Comparison of ENCODE assay signal across 15 cellular contexts in genomic region chr1:30374400-30375070, GRCh38.
A peak's percentile ranks its signal among the peaks of the same experiment; 100 is the strongest.
DNase-seq lines count a peak whose midpoint lies in the region; ATAC-seq and TF ChIP-seq lines count a peak whose summit lies in the region.
"Had no signal": no experiment of that assay in that cellular context is flagged by ENCODE, and none has a peak within 500 bp of the region (broad histone marks: within the 10 kb centered on the region; RNA-seq: fewer than 3 reads in every experiment).

No MANE protein-coding gene starts in this region.

- H3K23ac ChIP-seq in neuronal stem cell (ENCODE audit: low read depth, low read length, poor library complexity) = no peak overlapping the region

- H3K27ac Mint-ChIP-seq in activated naive CD8-positive, alpha-beta T cell treated with anti-CD3 and anti-CD28 coated beads, Interleukin-2, amount 10 ng/mL, durations not matched to agents 7 days and 5 days = no peak overlapping the region
- no peak overlapping the region for H3K27ac Mint-ChIP-seq in activated naive CD8-positive, alpha-beta T cell treated with anti-CD3 and anti-CD28 coated beads for 36 hours
- H3K27ac Mint-ChIP-seq in endodermal cell = no peak overlapping the region

- H3K27ac ChIP-seq in endodermal cell (ENCODE audit: low read depth, low read length) (no peak overlapping the region), neuronal stem cell (replicated peaks; ENCODE audit: low read length) (no peak overlapping the region)
- H3K27ac ChIP-seq: C4-2B had no signal

- peak overlapping the region; percentile 25 for H2BK15ac ChIP-seq in neuronal stem cell (ENCODE audit: low read length)

- no peaks in the 10 kb centered on the region for H3K9me3 Mint-ChIP-seq in activated naive CD8-positive, alpha-beta T cell treated with anti-CD3 and anti-CD28 coated beads, Interleukin-2, amount 10 ng/mL, durations not matched to agents 7 days and 5 days
- H3K9me3 Mint-ChIP-seq in activated naive CD8-positive, alpha-beta T cell treated with anti-CD3 and anti-CD28 coated beads for 36 hours = no peaks in the 10 kb centered on the region
- no peaks in the 10 kb centered on the region for H3K9me3 Mint-ChIP-seq in endodermal cell

- H3K9me3 ChIP-seq in endodermal cell (ENCODE audit: control insufficient read depth, low read length) = no peaks in the 10 kb centered on the region
- H3K9me3 ChIP-seq in neuronal stem cell (replicated peaks in 1 of 2; ENCODE audit: control insufficient read depth in 2 of 2, insufficient read depth in 1 of 2, low read depth in 1 of 2, low read length in 2 of 2) = no peaks in the 10 kb centered on the region

- POLR2A ChIA-PET in activated naive CD8-positive, alpha-beta T cell treated with anti-CD3 and anti-CD28 coated beads, Interleukin-2, amount 10 ng/mL, durations not matched to agents 7 days and 5 days (lab: Charles Lee) = no interaction called here

- no peak overlapping the region for H4K91ac ChIP-seq in neuronal stem cell (ENCODE audit: low read depth, low read length, poor library complexity)

- no peak overlapping the region for H3K4ac ChIP-seq in neuronal stem cell (ENCODE audit: low read length)

- ATAC-seq in activated naive CD8-positive, alpha-beta T cell treated with anti-CD3 and anti-CD28 coated beads, Interleukin-2, amount 10 ng/mL, durations not matched to agents 7 days and 5 days (ENCODE audit: low read depth) = no peak
- no peak for ATAC-seq in GM19395 (IDR thresholded peaks at IDR 0.05; ENCODE audit: unreplicated experiment)
- no peak for ATAC-seq in HG02884 (IDR thresholded peaks at IDR 0.05; ENCODE audit: unreplicated experiment)

- no peak overlapping the region for H3K4me3 Mint-ChIP-seq in activated naive CD8-positive, alpha-beta T cell treated with anti-CD3 and anti-CD28 coated beads, Interleukin-2, amount 10 ng/mL, durations not matched to agents 7 days and 5 days
- no peak overlapping the region for H3K4me3 Mint-ChIP-seq in activated naive CD8-positive, alpha-beta T cell treated with anti-CD3 and anti-CD28 coated beads for 36 hours
- no peak overlapping the region for H3K4me3 Mint-ChIP-seq in endodermal cell

- peaks cover 3% of the 10 kb centered on the region for H3K4me1 ChIP-seq in endodermal cell (ENCODE audit: control insufficient read depth, insufficient read depth, low read length)
- peaks cover 0 to 21% of the 10 kb centered on the region in 2 donors for H3K4me1 ChIP-seq in neuronal stem cell (ENCODE audit: control insufficient read depth in 2 of 2, insufficient read depth in 1 of 2, low read depth in 1 of 2, low read length in 2 of 2)

- H3K4me1 Mint-ChIP-seq in activated naive CD8-positive, alpha-beta T cell treated with anti-CD3 and anti-CD28 coated beads, Interleukin-2, amount 10 ng/mL, durations not matched to agents 7 days and 5 days = no peaks in the 10 kb centered on the region
- H3K4me1 Mint-ChIP-seq in activated naive CD8-positive, alpha-beta T cell treated with anti-CD3 and anti-CD28 coated beads for 36 hours = no peaks in the 10 kb centered on the region
- H3K4me1 Mint-ChIP-seq in endodermal cell = peaks cover 30% of the 10 kb centered on the region

- no peak overlapping the region for H2BK12ac ChIP-seq in neuronal stem cell (ENCODE audit: low read length)

- H2AK5ac ChIP-seq in neuronal stem cell (ENCODE audit: low read depth, low read length) = peak overlapping the region; percentile 22

- no peak overlapping the region for H3K18ac ChIP-seq in neuronal stem cell (ENCODE audit: low read length)

- H3K27me3 Mint-ChIP-seq in activated naive CD8-positive, alpha-beta T cell treated with anti-CD3 and anti-CD28 coated beads, Interleukin-2, amount 10 ng/mL, durations not matched to agents 7 days and 5 days = peaks cover 3% of the 10 kb centered on the region
- peaks cover 11% of the 10 kb centered on the region for H3K27me3 Mint-ChIP-seq in activated naive CD8-positive, alpha-beta T cell treated with anti-CD3 and anti-CD28 coated beads for 36 hours
- H3K27me3 Mint-ChIP-seq in endodermal cell (ENCODE audit: insufficient read depth) = no peaks in the 10 kb centered on the region

- H3K14ac ChIP-seq in neuronal stem cell (ENCODE audit: low read length) = no peak overlapping the region

- no peak overlapping the region for H2BK5ac ChIP-seq in neuronal stem cell (ENCODE audit: low read length)

- no peak for TF ChIP-seq CTCF in endodermal cell (conservative IDR thresholded peaks at IDR 0.05)
- no peak for TF ChIP-seq CTCF in GM20000 (IDR thresholded peaks at IDR 0.05; ENCODE audit: extremely low read depth, missing control alignments)

- 94 to 98% methylated on average over 11 to 20 of the region's 20 CpGs for WGBS in endodermal cell (ENCODE audit: insufficient coverage in 1 of 2, insufficient read length in 1 of 2), 2 experiments
- WGBS in neuronal stem cell (ENCODE audit: extremely low coverage in 2 of 2, insufficient read length in 2 of 2, insufficient replicate concordance in 1 of 2), 2 donors = no CpG with 5 or more reads among the region's 20 CpGs

- H3K9ac ChIP-seq in endodermal cell (ENCODE audit: extremely low read depth, low read length, poor library complexity, severe bottlenecking) (no peak overlapping the region), neuronal stem cell (ENCODE audit: low read depth, low read length, poor library complexity) (no peak overlapping the region)

- no peak overlapping the region for H4K8ac ChIP-seq in neuronal stem cell (ENCODE audit: low read depth, low read length)

- no peaks in the 10 kb centered on the region for H3K79me1 ChIP-seq in neuronal stem cell (ENCODE audit: low read depth, low read length)

- H3K4me3 ChIP-seq in endodermal cell (ENCODE audit: low read length) = no peak overlapping the region
- no peak overlapping the region for H3K4me3 ChIP-seq in neuronal stem cell (ENCODE audit: low read length in 2 of 2)

- H2AFZ ChIP-seq in neuronal stem cell (ENCODE audit: low read length) = no peak overlapping the region

- no peaks in the 10 kb centered on the region for H3K36me3 ChIP-seq in endodermal cell (ENCODE audit: control insufficient read depth, insufficient read depth, low read length)
- no peaks in the 10 kb centered on the region for H3K36me3 ChIP-seq in neuronal stem cell (replicated peaks in 1 of 2; ENCODE audit: control insufficient read depth in 2 of 2, insufficient read depth in 2 of 2, low read length in 2 of 2)

- no peak overlapping the region for H3K4me2 ChIP-seq in neuronal stem cell (ENCODE audit: insufficient read depth, low read length, poor library complexity, severe bottlenecking)

- DNase-seq in activated naive CD8-positive, alpha-beta T cell treated with anti-CD3 and anti-CD28 coated beads, Interleukin-2, amount 10 ng/mL, durations not matched to agents 7 days and 5 days = peak; percentile 11
- DNase-seq in activated naive CD8-positive, alpha-beta T cell treated with anti-CD3 and anti-CD28 coated beads for 36 hours = no peak
- DNase-seq in endodermal cell = peak; percentile 22
- no peak for DNase-seq in neuronal stem cell (ENCODE audit: low spot score)
- no peak for DNase-seq in GM20000 (ENCODE audit: low spot score)
- DNase-seq: DMS53, HCEC 1CT, NCI-H1930, NCI-H2171, NCI-H446, NCI-H69, SHP77 had no signal

- H3K27me3 ChIP-seq in endodermal cell (ENCODE audit: control insufficient read depth, insufficient read depth, low read length, poor library complexity, severe bottlenecking) (no peaks in the 10 kb centered on the region), neuronal stem cell (ENCODE audit: control insufficient read depth in 3 of 3, insufficient read depth in 3 of 3, low read depth in 1 of 3, low read length in 3 of 3) (peaks cover 0 to 2% (median 0%) of the 10 kb centered on the region in 3 experiments)

- no peak overlapping the region for H2BK120ac ChIP-seq in neuronal stem cell (ENCODE audit: low read depth, low read length)

- no peaks in the 10 kb centered on the region for H3K36me3 Mint-ChIP-seq in activated naive CD8-positive, alpha-beta T cell treated with anti-CD3 and anti-CD28 coated beads, Interleukin-2, amount 10 ng/mL, durations not matched to agents 7 days and 5 days
- H3K36me3 Mint-ChIP-seq in activated naive CD8-positive, alpha-beta T cell treated with anti-CD3 and anti-CD28 coated beads for 36 hours = no peaks in the 10 kb centered on the region
- no peaks in the 10 kb centered on the region for H3K36me3 Mint-ChIP-seq in endodermal cell (ENCODE audit: low read depth)

Comparison
In these comparisons a context has a peak if more than half of its experiments do, and no peak if none do; other contexts are left out.
1. DNase-seq: peak in activated naive CD8-positive, alpha-beta T cell treated with anti-CD3 and anti-CD28 coated beads, Interleukin-2, amount 10 ng/mL, durations not matched to agents 7 days and 5 days (single experiment) and endodermal cell (single experiment); none in activated naive CD8-positive, alpha-beta T cell treated with anti-CD3 and anti-CD28 coated beads for 36 hours (single experiment), neuronal stem cell (single experiment) and GM20000 (single experiment).